Comparison of ENCODE assay signal across 9 cellular contexts in the genomic region with DNA sequence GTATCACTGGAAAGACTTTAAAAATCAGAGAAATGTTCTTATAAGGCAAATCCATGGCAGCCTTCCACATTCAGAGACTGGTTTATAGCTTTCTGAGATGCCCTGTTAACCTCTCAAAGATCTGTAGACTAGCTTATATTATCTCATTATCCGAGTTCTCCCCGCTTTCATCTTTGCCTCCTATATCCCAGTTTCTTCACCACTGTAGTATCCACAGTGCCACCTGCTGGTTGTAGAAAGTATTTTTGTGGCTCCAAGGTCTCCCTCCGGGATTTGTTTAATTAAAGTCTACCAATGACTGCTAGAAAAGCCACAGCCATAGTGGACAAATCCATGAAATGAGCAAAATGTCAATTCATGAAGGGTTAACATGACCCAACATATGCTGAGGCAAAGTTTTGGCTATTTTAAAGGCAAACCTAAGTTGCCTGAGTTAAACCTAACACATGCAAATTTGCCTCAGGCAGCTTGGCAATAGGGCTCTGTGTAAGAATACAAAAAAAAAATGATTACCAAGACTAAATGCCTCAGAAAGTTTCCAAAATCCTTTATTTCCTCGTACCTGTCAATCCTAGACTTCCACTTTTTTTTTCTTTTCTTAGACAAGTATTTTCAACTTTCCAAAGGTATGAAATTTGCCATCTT.
DNase-seq lines count a peak whose midpoint lies in the region; ATAC-seq, FAIRE-seq and TF ChIP-seq lines count a peak whose summit lies in the region.
"Had no signal": no experiment of that assay in that cellular context is flagged by ENCODE, and none has a peak within 500 bp of the region (broad histone marks: within the 10 kb centered on the region; RNA-seq: fewer than 3 reads in every experiment).

No MANE protein-coding gene starts in this region.

- H3K4me1 ChIP-seq in NT2/D1 (ENCODE audit: insufficient read depth, insufficient read length): no peaks in the 10 kb centered on the region
- peaks cover 0 to 46% (median 21%) of the 10 kb centered on the region in 12 donors for H3K4me1 ChIP-seq in heart left ventricle
- no peaks in the 10 kb centered on the region for H3K4me1 ChIP-seq in psoas muscle

- H3K9me3 ChIP-seq in NT2/D1 (ENCODE audit: insufficient read depth, low read length) (no peaks in the 10 kb centered on the region), heart left ventricle (no peaks in the 10 kb centered on the region), psoas muscle (no peaks in the 10 kb centered on the region)

- intact Hi-C loops in heart left ventricle (cut with DNase I): loop anchor here (1.0 to 10.0 kb wide), 8 partner anchors 149 to 741 kb away; a partner anchor contains a TSS
- intact Hi-C loops in psoas muscle (cut with DNase I): loop anchor here in 1 of 2 donors (2.0 kb wide), 1 partner anchor 637 kb away; no protein-coding TSS in a partner anchor

- H3K27me3 ChIP-seq in NT2/D1 (ENCODE audit: insufficient read depth, insufficient read length) (no peaks in the 10 kb centered on the region), heart left ventricle (peaks cover 0 to 3% (median 0%) of the 10 kb centered on the region in 9 donors), psoas muscle (ENCODE audit: insufficient read depth in 3 of 3, low read length in 2 of 3) (no peaks in the 10 kb centered on the region)

- no peaks in the 10 kb centered on the region for H3K9me3 Mint-ChIP-seq in activated naive CD8-positive, alpha-beta T cell treated with anti-CD3 and anti-CD28 coated beads for 36 hours

- WGBS in heart left ventricle, 4 donors: 5 to 8% (median 6%) methylated on average over 4 of the region's 4 CpGs
- WGBS in psoas muscle, 3 donors: 6 to 22% (median 9%) methylated on average over 4 of the region's 4 CpGs

- H3K36me3 ChIP-seq in NT2/D1 (ENCODE audit: insufficient read depth, insufficient read length, low read length) (no peaks in the 10 kb centered on the region), heart left ventricle (no peaks in the 10 kb centered on the region), psoas muscle (ENCODE audit: insufficient read depth in 1 of 2, low read depth in 1 of 2) (no peaks in the 10 kb centered on the region)

- no peak overlapping the region for H3K27ac Mint-ChIP-seq in activated naive CD8-positive, alpha-beta T cell treated with anti-CD3 and anti-CD28 coated beads for 36 hours

- peaks cover 40% of the 10 kb centered on the region for H3K27me3 Mint-ChIP-seq in activated naive CD8-positive, alpha-beta T cell treated with anti-CD3 and anti-CD28 coated beads for 36 hours

- no peak overlapping the region for H3K4me3 Mint-ChIP-seq in activated naive CD8-positive, alpha-beta T cell treated with anti-CD3 and anti-CD28 coated beads for 36 hours

- H3K4me1 Mint-ChIP-seq in activated naive CD8-positive, alpha-beta T cell treated with anti-CD3 and anti-CD28 coated beads for 36 hours: peaks cover 2% of the 10 kb centered on the region

- H3K27ac ChIP-seq in heart left ventricle (peak overlapping the region in 4 of 12 donors; percentile 3 to 64 (median 36)), psoas muscle (no peak overlapping the region)

- H3K36me3 Mint-ChIP-seq in activated naive CD8-positive, alpha-beta T cell treated with anti-CD3 and anti-CD28 coated beads for 36 hours: no peaks in the 10 kb centered on the region

- peak; percentile 93 for FAIRE-seq in HTR-8/SVneo (lab: Jason Lieb, UNC)
- FAIRE-seq: colon had no signal

- H3K4me3 ChIP-seq in NT2/D1 (ENCODE audit: insufficient read length, low read depth) (no peak overlapping the region), heart left ventricle (no peak overlapping the region), psoas muscle (no peak overlapping the region)

- TF ChIP-seq POLR2A in heart left ventricle (IDR thresholded peaks at IDR 0.05): no peak

- no peak overlapping the region for H3K9ac ChIP-seq in NT2/D1 (ENCODE audit: insufficient read length, low read depth)

- ATAC-seq in heart left ventricle (peak in 3 of 4 donors; percentile 50 to 62 (median 58)), psoas muscle (peak in 3 of 4 donors; percentile 48 to 65 (median 49)), HG02642 (IDR thresholded peaks at IDR 0.05; ENCODE audit: poor library complexity, unreplicated experiment) (no peak)

- TF ChIP-seq CTCF in heart left ventricle (IDR thresholded peaks at IDR 0.05): peak; percentile 75 to 92 (median 86)
- peak; percentile 84 for TF ChIP-seq CTCF in psoas muscle (IDR thresholded peaks at IDR 0.05)

- DNase-seq in Daoy (ENCODE audit: low read depth) (peak; percentile 74), HTR-8/SVneo (ENCODE audit: insufficient read length, low spot score) (peak; percentile 80), NT2/D1 (ENCODE audit: low read depth, low spot score) (peak; percentile 60), heart left ventricle (peak in 4 of 5 donors; percentile 31 to 61 (median 46)), psoas muscle (no peak), cortex of kidney (lab: John Stamatoyannopoulos, UW) (no peak)
- DNase-seq in activated naive CD8-positive, alpha-beta T cell treated with anti-CD3 and anti-CD28 coated beads for 36 hours: peak; percentile 36

Comparison
In these comparisons a context has a peak if more than half of its experiments do, and no peak if none do; other contexts are left out.
1. DNase-seq: peak in Daoy (single experiment), HTR-8/SVneo (single experiment), NT2/D1 (single experiment), activated naive CD8-positive, alpha-beta T cell treated with anti-CD3 and anti-CD28 coated beads for 36 hours (single experiment) and heart left ventricle (4 of 5); none in psoas muscle (0 of 2) and cortex of kidney (single experiment).